In the genomic region with DNA sequence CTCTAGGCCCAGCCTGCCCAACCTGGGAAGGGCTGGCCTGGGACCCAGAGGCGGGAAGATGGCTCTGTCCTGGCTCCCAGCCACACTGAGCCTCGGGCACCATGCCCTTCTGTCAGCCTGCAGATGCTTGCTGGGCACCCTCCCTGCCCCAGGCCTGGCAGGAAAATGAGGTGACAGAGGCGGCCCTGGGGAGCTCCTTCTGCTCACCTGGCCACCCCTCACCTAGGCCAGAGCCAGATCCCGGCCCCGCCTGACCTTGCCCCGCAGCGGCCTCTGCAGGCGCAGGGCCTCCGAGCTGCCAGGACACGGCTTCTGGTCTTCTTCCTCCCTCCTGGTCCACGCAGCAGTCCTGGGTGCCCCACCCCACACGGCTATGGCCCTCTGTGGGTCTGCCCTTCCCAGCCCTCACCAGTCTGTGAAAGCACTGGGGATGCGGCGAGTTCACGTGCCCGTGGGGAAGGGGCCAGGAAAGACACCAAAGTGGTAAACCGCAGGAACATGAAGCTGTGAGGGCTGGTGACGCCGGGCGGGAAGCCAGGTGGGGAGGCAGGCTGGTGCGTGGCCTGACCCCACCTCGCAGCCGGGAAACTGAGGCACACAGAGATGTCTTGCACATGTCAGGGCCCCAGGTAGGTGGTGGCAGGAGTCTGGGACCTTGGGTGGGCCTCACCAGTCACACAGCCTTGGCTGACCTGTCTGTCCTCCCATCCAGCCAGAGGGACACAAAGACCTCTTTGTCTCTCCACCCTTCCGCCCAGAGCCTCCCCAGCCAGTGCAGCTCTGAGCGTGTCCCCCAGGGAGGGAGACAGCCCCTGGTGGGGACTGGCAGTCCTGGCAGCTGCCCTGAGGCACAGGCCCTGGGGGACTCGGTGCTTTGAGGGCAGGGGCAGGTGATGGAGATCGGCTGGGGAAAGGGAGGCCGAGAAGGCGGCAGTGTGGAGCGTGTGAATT, we compare ENCODE assay signal across 1 cellular context.
TF ChIP-seq lines count a peak whose summit lies in the region.

No MANE protein-coding gene starts in this region.

TF ChIP-seq in HepG2, 621 proteins besides CTCF, POLR2A, EP300 and RAD21 (continued from another document and continues in another):
- TF ChIP-seq ZNF121 (CRISPR knock-in tag; IDR thresholded peaks at IDR 0.05) (no peak), KLF12 (CRISPR knock-in tag; IDR thresholded peaks at IDR 0.05; ENCODE audit: borderline replicate concordance) (no peak), ZNF652 (CRISPR knock-in tag; IDR thresholded peaks at IDR 0.05; ENCODE audit: borderline replicate concordance, low read depth) (no peak), DPF2 (CRISPR knock-in tag; IDR thresholded peaks at IDR 0.05; ENCODE audit: borderline replicate concordance, low read depth) (peak; percentile 26; the same call in 1 of the 2 replicates), SRY (CRISPR knock-in tag; IDR thresholded peaks at IDR 0.05) (0 out of 2 replicates have a peak, but pooled peaks have one; percentile 21), ZNF616 (CRISPR knock-in tag; IDR thresholded peaks at IDR 0.05; ENCODE audit: low read depth) (peak; percentile 60; the same call in 1 of the 2 replicates), SOX6 (IDR thresholded peaks at IDR 0.05) (no peak), SOX6 (CRISPR knock-in tag; IDR thresholded peaks at IDR 0.05) (peak; percentile 57), ZNF225 (CRISPR knock-in tag; IDR thresholded peaks at IDR 0.05) (peak; percentile 35; the same call in 1 of the 2 replicates), BCL6 (CRISPR knock-in tag; IDR thresholded peaks at IDR 0.05) (peak; percentile 35; the same call in 1 of the 2 replicates), ZNF317 (CRISPR knock-in tag; IDR thresholded peaks at IDR 0.05) (0 out of 2 replicates have a peak, but pooled peaks have one; percentile 18), MEIS1 (CRISPR knock-in tag; IDR thresholded peaks at IDR 0.05; ENCODE audit: borderline replicate concordance) (0 out of 2 replicates have a peak, but pooled peaks have one; percentile 9), ZFP36L2 (CRISPR knock-in tag; IDR thresholded peaks at IDR 0.05) (0 out of 2 replicates have a peak, but pooled peaks have one; percentile 18), STAG1 (CRISPR knock-in tag; IDR thresholded peaks at IDR 0.05) (peak; percentile 44), HOXA3 (CRISPR knock-in tag; IDR thresholded peaks at IDR 0.05) (no peak), SMAD1 (CRISPR knock-in tag; IDR thresholded peaks at IDR 0.05; ENCODE audit: borderline replicate concordance, low read depth) (peak; percentile 62; the same call in 1 of the 2 replicates), HNF4A (CRISPR knock-in tag; IDR thresholded peaks at IDR 0.05) (0 out of 2 replicates have a peak, but pooled peaks have one; percentile 24), RARA (CRISPR knock-in tag; IDR thresholded peaks at IDR 0.05) (peak; percentile 58)
- TF ChIP-seq, protein P1, sequence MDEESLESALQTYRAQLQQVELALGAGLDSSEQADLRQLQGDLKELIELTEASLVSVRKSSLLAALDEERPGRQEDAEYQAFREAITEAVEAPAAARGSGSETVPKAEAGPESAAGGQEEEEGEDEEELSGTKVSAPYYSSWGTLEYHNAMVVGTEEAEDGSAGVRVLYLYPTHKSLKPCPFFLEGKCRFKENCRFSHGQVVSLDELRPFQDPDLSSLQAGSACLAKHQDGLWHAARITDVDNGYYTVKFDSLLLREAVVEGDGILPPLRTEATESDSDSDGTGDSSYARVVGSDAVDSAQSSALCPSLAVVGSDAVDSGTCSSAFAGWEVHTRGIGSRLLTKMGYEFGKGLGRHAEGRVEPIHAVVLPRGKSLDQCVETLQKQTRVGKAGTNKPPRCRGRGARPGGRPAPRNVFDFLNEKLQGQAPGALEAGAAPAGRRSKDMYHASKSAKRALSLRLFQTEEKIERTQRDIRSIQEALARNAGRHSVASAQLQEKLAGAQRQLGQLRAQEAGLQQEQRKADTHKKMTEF (CRISPR knock-in tag; IDR thresholded peaks at IDR 0.05): peak; percentile 37; the same call in 1 of the 2 replicates
- TF ChIP-seq, protein P2, sequence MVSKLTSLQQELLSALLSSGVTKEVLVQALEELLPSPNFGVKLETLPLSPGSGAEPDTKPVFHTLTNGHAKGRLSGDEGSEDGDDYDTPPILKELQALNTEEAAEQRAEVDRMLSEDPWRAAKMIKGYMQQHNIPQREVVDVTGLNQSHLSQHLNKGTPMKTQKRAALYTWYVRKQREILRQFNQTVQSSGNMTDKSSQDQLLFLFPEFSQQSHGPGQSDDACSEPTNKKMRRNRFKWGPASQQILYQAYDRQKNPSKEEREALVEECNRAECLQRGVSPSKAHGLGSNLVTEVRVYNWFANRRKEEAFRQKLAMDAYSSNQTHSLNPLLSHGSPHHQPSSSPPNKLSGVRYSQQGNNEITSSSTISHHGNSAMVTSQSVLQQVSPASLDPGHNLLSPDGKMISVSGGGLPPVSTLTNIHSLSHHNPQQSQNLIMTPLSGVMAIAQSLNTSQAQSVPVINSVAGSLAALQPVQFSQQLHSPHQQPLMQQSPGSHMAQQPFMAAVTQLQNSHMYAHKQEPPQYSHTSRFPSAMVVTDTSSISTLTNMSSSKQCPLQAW (CRISPR knock-in tag; IDR thresholded peaks at IDR 0.05): peak; percentile 85
- TF ChIP-seq, protein P3, sequence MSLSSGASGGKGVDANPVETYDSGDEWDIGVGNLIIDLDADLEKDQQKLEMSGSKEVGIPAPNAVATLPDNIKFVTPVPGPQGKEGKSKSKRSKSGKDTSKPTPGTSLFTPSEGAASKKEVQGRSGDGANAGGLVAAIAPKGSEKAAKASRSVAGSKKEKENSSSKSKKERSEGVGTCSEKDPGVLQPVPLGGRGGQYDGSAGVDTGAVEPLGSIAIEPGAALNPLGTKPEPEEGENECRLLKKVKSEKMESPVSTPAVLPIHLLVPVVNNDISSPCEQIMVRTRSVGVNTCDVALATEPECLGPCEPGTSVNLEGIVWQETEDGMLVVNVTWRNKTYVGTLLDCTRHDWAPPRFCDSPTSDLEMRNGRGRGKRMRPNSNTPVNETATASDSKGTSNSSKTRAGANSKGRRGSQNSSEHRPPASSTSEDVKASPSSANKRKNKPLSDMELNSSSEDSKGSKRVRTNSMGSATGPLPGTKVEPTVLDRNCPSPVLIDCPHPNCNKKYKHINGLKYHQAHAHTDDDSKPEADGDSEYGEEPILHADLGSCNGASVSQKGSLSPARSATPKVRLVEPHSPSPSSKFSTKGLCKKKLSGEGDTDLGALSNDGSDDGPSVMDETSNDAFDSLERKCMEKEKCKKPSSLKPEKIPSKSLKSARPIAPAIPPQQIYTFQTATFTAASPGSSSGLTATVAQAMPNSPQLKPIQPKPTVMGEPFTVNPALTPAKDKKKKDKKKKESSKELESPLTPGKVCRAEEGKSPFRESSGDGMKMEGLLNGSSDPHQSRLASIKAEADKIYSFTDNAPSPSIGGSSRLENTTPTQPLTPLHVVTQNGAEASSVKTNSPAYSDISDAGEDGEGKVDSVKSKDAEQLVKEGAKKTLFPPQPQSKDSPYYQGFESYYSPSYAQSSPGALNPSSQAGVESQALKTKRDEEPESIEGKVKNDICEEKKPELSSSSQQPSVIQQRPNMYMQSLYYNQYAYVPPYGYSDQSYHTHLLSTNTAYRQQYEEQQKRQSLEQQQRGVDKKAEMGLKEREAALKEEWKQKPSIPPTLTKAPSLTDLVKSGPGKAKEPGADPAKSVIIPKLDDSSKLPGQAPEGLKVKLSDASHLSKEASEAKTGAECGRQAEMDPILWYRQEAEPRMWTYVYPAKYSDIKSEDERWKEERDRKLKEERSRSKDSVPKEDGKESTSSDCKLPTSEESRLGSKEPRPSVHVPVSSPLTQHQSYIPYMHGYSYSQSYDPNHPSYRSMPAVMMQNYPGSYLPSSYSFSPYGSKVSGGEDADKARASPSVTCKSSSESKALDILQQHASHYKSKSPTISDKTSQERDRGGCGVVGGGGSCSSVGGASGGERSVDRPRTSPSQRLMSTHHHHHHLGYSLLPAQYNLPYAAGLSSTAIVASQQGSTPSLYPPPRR (CRISPR knock-in tag; IDR thresholded peaks at IDR 0.05; ENCODE audit: borderline replicate concordance): peak; percentile 15
- TF ChIP-seq, protein P4, sequence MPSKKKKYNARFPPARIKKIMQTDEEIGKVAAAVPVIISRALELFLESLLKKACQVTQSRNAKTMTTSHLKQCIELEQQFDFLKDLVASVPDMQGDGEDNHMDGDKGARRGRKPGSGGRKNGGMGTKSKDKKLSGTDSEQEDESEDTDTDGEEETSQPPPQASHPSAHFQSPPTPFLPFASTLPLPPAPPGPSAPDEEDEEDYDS (CRISPR knock-in tag; IDR thresholded peaks at IDR 0.05): peak; percentile 41; the same call in 1 of the 2 replicates
- TF ChIP-seq, protein P5, sequence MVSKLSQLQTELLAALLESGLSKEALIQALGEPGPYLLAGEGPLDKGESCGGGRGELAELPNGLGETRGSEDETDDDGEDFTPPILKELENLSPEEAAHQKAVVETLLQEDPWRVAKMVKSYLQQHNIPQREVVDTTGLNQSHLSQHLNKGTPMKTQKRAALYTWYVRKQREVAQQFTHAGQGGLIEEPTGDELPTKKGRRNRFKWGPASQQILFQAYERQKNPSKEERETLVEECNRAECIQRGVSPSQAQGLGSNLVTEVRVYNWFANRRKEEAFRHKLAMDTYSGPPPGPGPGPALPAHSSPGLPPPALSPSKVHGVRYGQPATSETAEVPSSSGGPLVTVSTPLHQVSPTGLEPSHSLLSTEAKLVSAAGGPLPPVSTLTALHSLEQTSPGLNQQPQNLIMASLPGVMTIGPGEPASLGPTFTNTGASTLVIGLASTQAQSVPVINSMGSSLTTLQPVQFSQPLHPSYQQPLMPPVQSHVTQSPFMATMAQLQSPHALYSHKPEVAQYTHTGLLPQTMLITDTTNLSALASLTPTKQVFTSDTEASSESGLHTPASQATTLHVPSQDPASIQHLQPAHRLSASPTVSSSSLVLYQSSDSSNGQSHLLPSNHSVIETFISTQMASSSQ (IDR thresholded peaks at IDR 0.05; ENCODE audit: low read depth): no peak
- TF ChIP-seq, protein P5 (CRISPR knock-in tag; IDR thresholded peaks at IDR 0.05; ENCODE audit: borderline replicate concordance): peak; percentile 47; the same call in 1 of the 2 replicates
- TF ChIP-seq, protein P6, sequence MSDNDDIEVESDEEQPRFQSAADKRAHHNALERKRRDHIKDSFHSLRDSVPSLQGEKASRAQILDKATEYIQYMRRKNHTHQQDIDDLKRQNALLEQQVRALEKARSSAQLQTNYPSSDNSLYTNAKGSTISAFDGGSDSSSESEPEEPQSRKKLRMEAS (IDR thresholded peaks at IDR 0.05): peak; percentile 29; the same call in 1 of the 2 replicates
- TF ChIP-seq, protein P7, sequence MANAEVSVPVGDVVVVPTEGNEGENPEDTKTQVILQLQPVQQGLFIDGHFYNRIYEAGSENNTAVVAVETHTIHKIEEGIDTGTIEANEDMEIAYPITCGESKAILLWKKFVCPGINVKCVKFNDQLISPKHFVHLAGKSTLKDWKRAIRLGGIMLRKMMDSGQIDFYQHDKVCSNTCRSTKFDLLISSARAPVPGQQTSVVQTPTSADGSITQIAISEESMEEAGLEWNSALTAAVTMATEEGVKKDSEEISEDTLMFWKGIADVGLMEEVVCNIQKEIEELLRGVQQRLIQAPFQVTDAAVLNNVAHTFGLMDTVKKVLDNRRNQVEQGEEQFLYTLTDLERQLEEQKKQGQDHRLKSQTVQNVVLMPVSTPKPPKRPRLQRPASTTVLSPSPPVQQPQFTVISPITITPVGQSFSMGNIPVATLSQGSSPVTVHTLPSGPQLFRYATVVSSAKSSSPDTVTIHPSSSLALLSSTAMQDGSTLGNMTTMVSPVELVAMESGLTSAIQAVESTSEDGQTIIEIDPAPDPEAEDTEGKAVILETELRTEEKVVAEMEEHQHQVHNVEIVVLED (CRISPR knock-in tag; IDR thresholded peaks at IDR 0.05; ENCODE audit: borderline replicate concordance): 0 out of 2 replicates have a peak, but pooled peaks have one; percentile 24
- TF ChIP-seq, protein P8, sequence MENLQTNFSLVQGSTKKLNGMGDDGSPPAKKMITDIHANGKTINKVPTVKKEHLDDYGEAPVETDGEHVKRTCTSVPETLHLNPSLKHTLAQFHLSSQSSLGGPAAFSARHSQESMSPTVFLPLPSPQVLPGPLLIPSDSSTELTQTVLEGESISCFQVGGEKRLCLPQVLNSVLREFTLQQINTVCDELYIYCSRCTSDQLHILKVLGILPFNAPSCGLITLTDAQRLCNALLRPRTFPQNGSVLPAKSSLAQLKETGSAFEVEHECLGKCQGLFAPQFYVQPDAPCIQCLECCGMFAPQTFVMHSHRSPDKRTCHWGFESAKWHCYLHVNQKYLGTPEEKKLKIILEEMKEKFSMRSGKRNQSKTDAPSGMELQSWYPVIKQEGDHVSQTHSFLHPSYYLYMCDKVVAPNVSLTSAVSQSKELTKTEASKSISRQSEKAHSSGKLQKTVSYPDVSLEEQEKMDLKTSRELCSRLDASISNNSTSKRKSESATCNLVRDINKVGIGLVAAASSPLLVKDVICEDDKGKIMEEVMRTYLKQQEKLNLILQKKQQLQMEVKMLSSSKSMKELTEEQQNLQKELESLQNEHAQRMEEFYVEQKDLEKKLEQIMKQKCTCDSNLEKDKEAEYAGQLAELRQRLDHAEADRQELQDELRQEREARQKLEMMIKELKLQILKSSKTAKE (CRISPR knock-in tag; IDR thresholded peaks at IDR 0.05; ENCODE audit: borderline replicate concordance): peak; percentile 68; the same call in 1 of the 2 replicates
- TF ChIP-seq, protein P9, sequence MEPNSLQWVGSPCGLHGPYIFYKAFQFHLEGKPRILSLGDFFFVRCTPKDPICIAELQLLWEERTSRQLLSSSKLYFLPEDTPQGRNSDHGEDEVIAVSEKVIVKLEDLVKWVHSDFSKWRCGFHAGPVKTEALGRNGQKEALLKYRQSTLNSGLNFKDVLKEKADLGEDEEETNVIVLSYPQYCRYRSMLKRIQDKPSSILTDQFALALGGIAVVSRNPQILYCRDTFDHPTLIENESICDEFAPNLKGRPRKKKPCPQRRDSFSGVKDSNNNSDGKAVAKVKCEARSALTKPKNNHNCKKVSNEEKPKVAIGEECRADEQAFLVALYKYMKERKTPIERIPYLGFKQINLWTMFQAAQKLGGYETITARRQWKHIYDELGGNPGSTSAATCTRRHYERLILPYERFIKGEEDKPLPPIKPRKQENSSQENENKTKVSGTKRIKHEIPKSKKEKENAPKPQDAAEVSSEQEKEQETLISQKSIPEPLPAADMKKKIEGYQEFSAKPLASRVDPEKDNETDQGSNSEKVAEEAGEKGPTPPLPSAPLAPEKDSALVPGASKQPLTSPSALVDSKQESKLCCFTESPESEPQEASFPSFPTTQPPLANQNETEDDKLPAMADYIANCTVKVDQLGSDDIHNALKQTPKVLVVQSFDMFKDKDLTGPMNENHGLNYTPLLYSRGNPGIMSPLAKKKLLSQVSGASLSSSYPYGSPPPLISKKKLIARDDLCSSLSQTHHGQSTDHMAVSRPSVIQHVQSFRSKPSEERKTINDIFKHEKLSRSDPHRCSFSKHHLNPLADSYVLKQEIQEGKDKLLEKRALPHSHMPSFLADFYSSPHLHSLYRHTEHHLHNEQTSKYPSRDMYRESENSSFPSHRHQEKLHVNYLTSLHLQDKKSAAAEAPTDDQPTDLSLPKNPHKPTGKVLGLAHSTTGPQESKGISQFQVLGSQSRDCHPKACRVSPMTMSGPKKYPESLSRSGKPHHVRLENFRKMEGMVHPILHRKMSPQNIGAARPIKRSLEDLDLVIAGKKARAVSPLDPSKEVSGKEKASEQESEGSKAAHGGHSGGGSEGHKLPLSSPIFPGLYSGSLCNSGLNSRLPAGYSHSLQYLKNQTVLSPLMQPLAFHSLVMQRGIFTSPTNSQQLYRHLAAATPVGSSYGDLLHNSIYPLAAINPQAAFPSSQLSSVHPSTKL (CRISPR knock-in tag; IDR thresholded peaks at IDR 0.05): peak; percentile 58
